ENCODE assay signal across 11 cellular contexts in genomic region chr17:77696720-77697460, GRCh38.
DNase-seq lines count a peak whose midpoint lies in the region; ATAC-seq and TF ChIP-seq lines count a peak whose summit lies in the region.
"Had no signal": no experiment of that assay in that cellular context is flagged by ENCODE, and none has a peak within 500 bp of the region (broad histone marks: within the 10 kb centered on the region; RNA-seq: fewer than 3 reads in every experiment).

No MANE protein-coding gene starts in this region.

- intact Hi-C loops in Right ventricle myocardium superior (cut with DNase I), result no loop called here

- TF ChIP-seq CTCF in neural cell (IDR thresholded peaks at IDR 0.05; ENCODE audit: poor library complexity, severe bottlenecking), result no peak

- TF ChIP-seq RAD21 in neural cell (conservative IDR thresholded peaks at IDR 0.05), result no peak

- peaks cover 19% of the 10 kb centered on the region for H3K27me3 Mint-ChIP-seq in activated CD8-positive, alpha-beta T cell treated with anti-CD3 and anti-CD28 coated beads, Interleukin-2, amount 10 ng/mL, durations not matched to agents 7 days and 5 days (ENCODE audit: low read depth)

- H3K4me3 Mint-ChIP-seq in activated CD8-positive, alpha-beta T cell treated with anti-CD3 and anti-CD28 coated beads, Interleukin-2, amount 10 ng/mL, durations not matched to agents 7 days and 5 days, result no peak overlapping the region

- H3K9me3 Mint-ChIP-seq in activated CD8-positive, alpha-beta T cell treated with anti-CD3 and anti-CD28 coated beads, Interleukin-2, amount 10 ng/mL, durations not matched to agents 7 days and 5 days (ENCODE audit: insufficient read depth), result peaks cover 4% of the 10 kb centered on the region

- no peaks in the 10 kb centered on the region for H4K20me1 ChIP-seq in neural cell (ENCODE audit: insufficient read depth)

- H3K9me2 ChIP-seq in neural cell (ENCODE audit: insufficient read depth, low read length), result no peaks in the 10 kb centered on the region

- peak overlapping the region; percentile 43 for H3K4me3 ChIP-seq in neural cell (ENCODE audit: low read length)
- H3K4me3 ChIP-seq: Peyer's patch, transverse colon had no signal

- peak overlapping the region; percentile 72 for H2AFZ ChIP-seq in neural cell (ENCODE audit: low read depth, low read length)

- POLR2A ChIA-PET in activated CD8-positive, alpha-beta T cell treated with anti-CD3 and anti-CD28 coated beads, Interleukin-2, amount 10 ng/mL, durations not matched to agents 7 days and 5 days (lab: Charles Lee), result no interaction called here

- H3K27ac ChIP-seq in neural cell (ENCODE audit: low read length), result peak overlapping the region; percentile 96
- H3K27ac ChIP-seq: epithelial cell of prostate, Peyer's patch, transverse colon had no signal

- no peaks in the 10 kb centered on the region for H3F3A ChIP-seq in neural cell (ENCODE audit: insufficient read depth, low read length, poor library complexity, severe bottlenecking)

- no peaks in the 10 kb centered on the region for H3K36me3 ChIP-seq in neural cell (ENCODE audit: insufficient read depth, low read length)
- H3K36me3 ChIP-seq: Peyer's patch, transverse colon had no signal

- H3K36me3 Mint-ChIP-seq in activated CD8-positive, alpha-beta T cell treated with anti-CD3 and anti-CD28 coated beads, Interleukin-2, amount 10 ng/mL, durations not matched to agents 7 days and 5 days (ENCODE audit: low read depth), result peaks cover 4% of the 10 kb centered on the region

- no peaks in the 10 kb centered on the region for H3K27me3 ChIP-seq in neural cell (ENCODE audit: insufficient read depth, low read depth, low read length)
- H3K27me3 ChIP-seq: Peyer's patch had no signal

- H3K4me2 ChIP-seq in neural cell (ENCODE audit: low read length), result peak overlapping the region; percentile 44

- ATAC-seq in Right ventricle myocardium superior (ENCODE audit: poor library complexity) (peak; percentile 50), HG03108 (IDR thresholded peaks at IDR 0.05; ENCODE audit: unreplicated experiment) (no peak)
- no peak for ATAC-seq in activated CD8-positive, alpha-beta T cell treated with anti-CD3 and anti-CD28 coated beads, Interleukin-2, amount 10 ng/mL, durations not matched to agents 7 days and 5 days

- DNase-seq in ELF-1 (ENCODE audit: low read depth, low spot score) (peak; percentile 45), NCI-H187 treated with DMSO at 0.1 percent for 48 hours (lab: John Stamatoyannopoulos, UW) (peak; percentile 35), Right ventricle myocardium superior (no peak), NCI-H1092 treated with DMSO at 0.1 percent for 48 hours (lab: John Stamatoyannopoulos, UW) (no peak)
- no peak for DNase-seq in activated CD8-positive, alpha-beta T cell treated with anti-CD3 and anti-CD28 coated beads, Interleukin-2, amount 10 ng/mL, durations not matched to agents 7 days and 5 days
- DNase-seq: NCI-H2029, transverse colon had no signal

- H3K9me3 ChIP-seq in neural cell (ENCODE audit: low read length), result no peaks in the 10 kb centered on the region
- H3K9me3 ChIP-seq: Peyer's patch, transverse colon had no signal

- H3K79me2 ChIP-seq in neural cell (replicated peaks; ENCODE audit: insufficient read depth, low read length), result no peaks in the 10 kb centered on the region

- H3K4me1 Mint-ChIP-seq in activated CD8-positive, alpha-beta T cell treated with anti-CD3 and anti-CD28 coated beads, Interleukin-2, amount 10 ng/mL, durations not matched to agents 7 days and 5 days (ENCODE audit: low read depth), result peaks cover 11% of the 10 kb centered on the region

- CTCF ChIA-PET in activated CD8-positive, alpha-beta T cell treated with anti-CD3 and anti-CD28 coated beads, Interleukin-2, amount 10 ng/mL, durations not matched to agents 7 days and 5 days (lab: Charles Lee), result interaction anchor here (0.9 kb wide), 1 partner anchor 154 kb away, joined by 3 read pairs; no protein-coding TSS in a partner anchor

- H3K27ac Mint-ChIP-seq in activated CD8-positive, alpha-beta T cell treated with anti-CD3 and anti-CD28 coated beads, Interleukin-2, amount 10 ng/mL, durations not matched to agents 7 days and 5 days, result no peak overlapping the region

- H3K9ac ChIP-seq in neural cell (ENCODE audit: low read length), result peak overlapping the region; percentile 79

- no peak for TF ChIP-seq EP300 in neural cell (conservative IDR thresholded peaks at IDR 0.05; ENCODE audit: poor library complexity, severe bottlenecking)

TF ChIP-seq in neural cell, 6 proteins besides CTCF, POLR2A, EP300 and RAD21:
- TF ChIP-seq EZH2 (IDR thresholded peaks at IDR 0.05; ENCODE audit: borderline replicate concordance, insufficient read depth, low read length, poor library complexity, severe bottlenecking) (no peak), SMC3 (conservative IDR thresholded peaks at IDR 0.05; ENCODE audit: poor library complexity) (peak; percentile 34), MXI1 (conservative IDR thresholded peaks at IDR 0.05; ENCODE audit: poor library complexity, severe bottlenecking) (no peak), TAF1 (IDR thresholded peaks at IDR 0.05; ENCODE audit: low read depth) (no peak), POLR2AphosphoS5 (IDR thresholded peaks at IDR 0.05) (peak; percentile 46), REST (IDR thresholded peaks at IDR 0.05; ENCODE audit: borderline replicate concordance) (no peak)

Comparison
In these comparisons a context has a peak if more than half of its experiments do, and no peak if none do; other contexts are left out.
1. DNase-seq: peak in ELF-1 (single experiment) and NCI-H187 treated with DMSO at 0.1 percent for 48 hours (single experiment); none in Right ventricle myocardium superior (single experiment), activated CD8-positive, alpha-beta T cell treated with anti-CD3 and anti-CD28 coated beads, Interleukin-2, amount 10 ng/mL, durations not matched to agents 7 days and 5 days (single experiment) and NCI-H1092 treated with DMSO at 0.1 percent for 48 hours (single experiment).